15 cellular contexts compared by ENCODE assay signal in the genomic region with DNA sequence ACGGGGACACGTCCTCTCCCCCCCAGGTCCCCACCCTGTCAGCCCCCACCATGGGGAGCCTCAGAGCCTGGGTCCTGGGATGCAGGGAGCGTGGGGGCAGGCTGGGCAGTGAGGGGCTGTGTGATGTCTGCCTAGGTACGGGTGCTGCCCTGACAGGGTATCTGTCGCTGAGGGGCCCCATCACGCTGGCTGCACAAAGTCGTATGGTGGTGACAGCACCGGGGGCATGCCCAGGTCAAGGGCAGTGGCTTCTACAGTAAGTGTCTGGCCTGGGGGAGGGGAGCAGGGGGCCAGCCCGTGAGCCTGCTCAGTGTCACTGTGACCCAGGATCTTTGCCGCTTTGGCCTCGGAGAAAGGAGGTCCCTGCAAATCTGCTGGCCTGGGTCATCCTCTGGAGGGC.
"Had no signal": no experiment of that assay in that cellular context is flagged by ENCODE, and none has a peak within 500 bp of the region (broad histone marks: within the 10 kb centered on the region; RNA-seq: fewer than 3 reads in every experiment).

No MANE protein-coding gene starts in this region.

- H3K27ac ChIP-seq: epithelial cell of prostate, esophagus muscularis mucosa, gastrocnemius medialis, heart right ventricle, neutrophil, ovary, uterus had no signal

- H3K36me3 ChIP-seq: gastrocnemius medialis, heart right ventricle, neutrophil, ovary, uterus had no signal

- H3K4me3 ChIP-seq: esophagus muscularis mucosa, gastrocnemius medialis, heart right ventricle, ovary, uterus had no signal

- H3K27me3 ChIP-seq: esophagus muscularis mucosa, gastrocnemius medialis, neutrophil, ovary, uterus had no signal

- H3K4me1 ChIP-seq: esophagus muscularis mucosa, gastrocnemius medialis, heart right ventricle, uterus had no signal

- DNase-seq: effector memory CD8-positive, alpha-beta T cell; gastrocnemius medialis; heart right ventricle; mesendoderm; naive thymus-derived CD4-positive, alpha-beta T cell; nephron progenitor cell; right cardiac atrium; small intestine; stimulated activated CD4-positive, alpha-beta T cell treated with anti-CD3 and anti-CD28 coated beads, Interleukin-2, amount 100 ng/mL, for 48 hours; stimulated activated naive CD4-positive, alpha-beta T cell treated with Interleukin-2 at 50 U/mL for 16 hours; uterus had no signal

- ATAC-seq: effector memory CD8-positive, alpha-beta T cell; gastrocnemius medialis; naive thymus-derived CD4-positive, alpha-beta T cell; right cardiac atrium had no signal

- H3K9me3 ChIP-seq: esophagus muscularis mucosa, gastrocnemius medialis, heart right ventricle, neutrophil, ovary, uterus had no signal
